27 cellular contexts compared by ENCODE assay signal in the genomic region with DNA sequence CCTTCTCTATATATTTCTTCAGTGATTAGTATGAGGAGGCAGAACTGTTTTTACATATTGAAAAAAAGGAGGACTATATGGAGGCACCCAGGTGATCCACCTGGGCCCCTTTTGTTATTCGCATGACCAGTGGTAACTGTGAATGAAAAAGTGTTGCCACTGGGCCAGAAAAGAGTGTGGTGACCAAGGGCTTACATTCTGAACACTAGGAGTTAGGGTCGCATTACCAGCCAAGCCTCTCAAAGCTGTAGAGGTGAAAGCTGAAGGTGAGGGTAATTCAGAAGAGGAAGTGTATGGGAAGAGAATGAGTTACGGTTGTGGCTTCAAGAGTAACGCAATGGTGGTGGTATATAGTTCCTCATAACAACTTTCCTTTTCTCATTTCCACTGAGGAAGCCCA.
"Had no signal": no experiment of that assay in that cellular context is flagged by ENCODE, and none has a peak within 500 bp of the region (broad histone marks: within the 10 kb centered on the region; RNA-seq: fewer than 3 reads in every experiment).

No MANE protein-coding gene starts in this region.

- H3K4me3 ChIP-seq: left lung, lower lobe of right lung, pancreas, prostate gland, skin epidermis, suprapubic skin, thoracic aorta, tibial artery, upper lobe of right lung had no signal

- H3K27ac ChIP-seq: left lung, lower lobe of right lung, pancreas, prostate gland, skin epidermis, suprapubic skin, thoracic aorta, tibial artery, upper lobe of right lung had no signal

- H3K27me3 ChIP-seq: left lung, pancreas, suprapubic skin, tibial artery, upper lobe of right lung had no signal

- DNase-seq: immature natural killer cell; kidney; left colon; left lung; lower lobe of right lung; mammary epithelial cell; mesenchymal stem cell; naive thymus-derived CD8-positive, alpha-beta T cell; nucleus accumbens; pancreas; posterior cingulate gyrus; retina; right cardiac atrium; stimulated activated CD4-positive, alpha-beta T cell treated with anti-CD3 and anti-CD28 coated beads, Interleukin-4, amount 100 ng/mL, for 24 hours; stimulated activated naive CD4-positive, alpha-beta T cell; tibial artery; trophoblast cell; upper lobe of right lung had no signal

- H3K27ac Mint-ChIP-seq: immature natural killer cell; naive thymus-derived CD8-positive, alpha-beta T cell; nephron; stimulated activated effector memory CD8-positive, alpha-beta T cell treated with anti-CD3 and anti-CD28 coated beads, Interleukin-12 subunit alpha, Interleukin-12 subunit beta, amount 100 ng/mL, for 72 hours; stimulated activated naive CD8-positive, alpha-beta T cell treated with anti-CD3 and anti-CD28 coated beads, Interleukin-15, Interleukin-2, amounts not matched to agents 100 ng/mL and 50 ng/mL, for 24 hours had no signal

- H3K36me3 ChIP-seq: left lung, lower lobe of right lung, pancreas, prostate gland, suprapubic skin, thoracic aorta, tibial artery, upper lobe of right lung had no signal

- H3K9me3 ChIP-seq: lower lobe of right lung, pancreas, prostate gland, suprapubic skin, thoracic aorta, upper lobe of right lung had no signal

- H3K36me3 Mint-ChIP-seq: immature natural killer cell; naive thymus-derived CD8-positive, alpha-beta T cell; stimulated activated effector memory CD8-positive, alpha-beta T cell treated with anti-CD3 and anti-CD28 coated beads, Interleukin-12 subunit alpha, Interleukin-12 subunit beta, amount 100 ng/mL, for 72 hours had no signal

- H3K4me1 Mint-ChIP-seq: immature natural killer cell; naive thymus-derived CD8-positive, alpha-beta T cell; nephron; stimulated activated effector memory CD8-positive, alpha-beta T cell treated with anti-CD3 and anti-CD28 coated beads, Interleukin-12 subunit alpha, Interleukin-12 subunit beta, amount 100 ng/mL, for 72 hours had no signal

- H3K4me3 Mint-ChIP-seq: immature natural killer cell; naive thymus-derived CD8-positive, alpha-beta T cell; nephron; neural crest cell; stimulated activated effector memory CD8-positive, alpha-beta T cell treated with anti-CD3 and anti-CD28 coated beads, Interleukin-12 subunit alpha, Interleukin-12 subunit beta, amount 100 ng/mL, for 72 hours; stimulated activated naive CD8-positive, alpha-beta T cell treated with anti-CD3 and anti-CD28 coated beads, Interleukin-15, Interleukin-2, amounts not matched to agents 100 ng/mL and 50 ng/mL, for 24 hours had no signal

- ATAC-seq: left colon; left lung; lower lobe of right lung; naive thymus-derived CD8-positive, alpha-beta T cell; pancreas; right cardiac atrium; sciatic nerve; stimulated activated effector memory CD8-positive, alpha-beta T cell treated with anti-CD3 and anti-CD28 coated beads, Interleukin-12 subunit alpha, Interleukin-12 subunit beta, amount 100 ng/mL, for 72 hours; upper lobe of right lung had no signal

- H3K4me1 ChIP-seq: left lung, lower lobe of right lung, pancreas, prostate gland, suprapubic skin, tibial artery, upper lobe of right lung had no signal

- H3K27me3 Mint-ChIP-seq: naive thymus-derived CD8-positive, alpha-beta T cell; stimulated activated naive CD8-positive, alpha-beta T cell treated with anti-CD3 and anti-CD28 coated beads, Interleukin-15, Interleukin-2, amounts not matched to agents 100 ng/mL and 50 ng/mL, for 24 hours had no signal

- H3K9me3 Mint-ChIP-seq: stimulated activated naive CD8-positive, alpha-beta T cell treated with anti-CD3 and anti-CD28 coated beads, Interleukin-15, Interleukin-2, amounts not matched to agents 100 ng/mL and 50 ng/mL, for 24 hours had no signal
